ENCODE assay signal across 1 cellular context in genomic region chr9:95875305-95876137, GRCh38.
TF ChIP-seq lines count a peak whose summit lies in the region.

Gene ERCC6L2 (plus strand): TSS chr9:95875691. CDS start chr9:95876039, 348 bp downstream.

TF ChIP-seq in HEK293, 187 proteins besides CTCF, POLR2A, EP300 and RAD21 (continued from another document and continues in another):
- TF ChIP-seq PRDM2 (tag by site-specific recombination; IDR thresholded peaks at IDR 0.05; ENCODE audit: borderline replicate concordance) (no peak), ZNF621 (tag by site-specific recombination; IDR thresholded peaks at IDR 0.05) (no peak), YY1 (tag by site-specific recombination; IDR thresholded peaks at IDR 0.05) (peak; percentile 93), ZNF747 (tag by site-specific recombination; IDR thresholded peaks at IDR 0.05) (no peak), ZNF366 (tag by site-specific recombination; conservative IDR thresholded peaks at IDR 0.05) (no peak), ZNF501 (tag by site-specific recombination; IDR thresholded peaks at IDR 0.05) (peak; percentile 87), ZNF510 (tag by site-specific recombination; IDR thresholded peaks at IDR 0.05; ENCODE audit: insufficient replicate concordance) (no peak), ZNF561 (tag by site-specific recombination; IDR thresholded peaks at IDR 0.05; ENCODE audit: borderline replicate concordance) (peak; percentile 20; the same call in 1 of the 2 replicates), ZNF335 (tag by site-specific recombination; conservative IDR thresholded peaks at IDR 0.05) (peak; percentile 71), TSHZ1 (tag by site-specific recombination; IDR thresholded peaks at IDR 0.05; ENCODE audit: borderline replicate concordance) (no peak), ZNF423 (tag by site-specific recombination; IDR thresholded peaks at IDR 0.05) (no peak), ZNF324 (tag by site-specific recombination; IDR thresholded peaks at IDR 0.05) (peak; percentile 78), ZNF132 (tag by site-specific recombination; IDR thresholded peaks at IDR 0.05; ENCODE audit: borderline replicate concordance) (no peak), SP2 (tag by site-specific recombination; IDR thresholded peaks at IDR 0.05) (peak; percentile 67), GLI4 (tag by site-specific recombination; IDR thresholded peaks at IDR 0.05) (no peak), ZNF26 (tag by site-specific recombination; IDR thresholded peaks at IDR 0.05) (no peak), ZNF121 (tag by site-specific recombination; IDR thresholded peaks at IDR 0.05) (0 out of 2 replicates have a peak, but pooled peaks have one; percentile 42), TRIM28 (IDR thresholded peaks at IDR 0.05; ENCODE audit: borderline replicate concordance, low read length) (peak; percentile 90), ZNF138 (tag by site-specific recombination; IDR thresholded peaks at IDR 0.05; ENCODE audit: borderline replicate concordance) (no peak), ZNF518A (tag by site-specific recombination; conservative IDR thresholded peaks at IDR 0.05; ENCODE audit: low read depth) (peak; percentile 75), ZNF585B (tag by site-specific recombination; IDR thresholded peaks at IDR 0.05) (0 out of 2 replicates have a peak, but pooled peaks have one; percentile 6), ZNF169 (tag by site-specific recombination; IDR thresholded peaks at IDR 0.05) (no peak), ZSCAN16 (tag by site-specific recombination; IDR thresholded peaks at IDR 0.05) (0 out of 2 replicates have a peak, but pooled peaks have one; percentile 40), ZNF2 (tag by site-specific recombination; IDR thresholded peaks at IDR 0.05) (peak; percentile 32), MYNN (tag by site-specific recombination; IDR thresholded peaks at IDR 0.05; ENCODE audit: borderline replicate concordance) (no peak), AEBP2 (tag by site-specific recombination; IDR thresholded peaks at IDR 0.05; ENCODE audit: borderline replicate concordance) (no peak), ZNF214 (tag by site-specific recombination; IDR thresholded peaks at IDR 0.05; ENCODE audit: borderline replicate concordance) (no peak), ZBTB8A (tag by site-specific recombination; IDR thresholded peaks at IDR 0.05) (peak; percentile 36; the same call in 1 of the 2 replicates), ZNF473 (tag by site-specific recombination; IDR thresholded peaks at IDR 0.05) (no peak), ZFHX2 (tag by site-specific recombination; conservative IDR thresholded peaks at IDR 0.05) (peak; percentile 75), RBAK (tag by site-specific recombination; IDR thresholded peaks at IDR 0.05) (no peak), HOXA7 (CRISPR knock-in tag; IDR thresholded peaks at IDR 0.05; ENCODE audit: borderline replicate concordance) (no peak), ZNF292 (tag by site-specific recombination; IDR thresholded peaks at IDR 0.05; ENCODE audit: borderline replicate concordance, low read depth) (no peak), GLIS1 (tag by site-specific recombination; IDR thresholded peaks at IDR 0.05) (no peak), GLIS2 (tag by site-specific recombination; IDR thresholded peaks at IDR 0.05) (peak; percentile 84), ZNF610 (tag by site-specific recombination; IDR thresholded peaks at IDR 0.05; ENCODE audit: borderline replicate concordance) (peak; percentile 36; the same call in 1 of the 2 replicates), HOXD13 (CRISPR knock-in tag; IDR thresholded peaks at IDR 0.05; ENCODE audit: borderline replicate concordance) (peak; percentile 72; the same call in 1 of the 2 replicates), ZNF529 (tag by site-specific recombination; IDR thresholded peaks at IDR 0.05; ENCODE audit: insufficient replicate concordance) (no peak), SCRT2 (tag by site-specific recombination; IDR thresholded peaks at IDR 0.05) (0 out of 2 replicates have a peak, but pooled peaks have one; percentile 22), ZNF37A (tag by site-specific recombination; IDR thresholded peaks at IDR 0.05) (no peak), ZBTB17 (tag by site-specific recombination; IDR thresholded peaks at IDR 0.05) (peak; percentile 90), ZNF555 (tag by site-specific recombination; conservative IDR thresholded peaks at IDR 0.05) (no peak), ZNF155 (tag by site-specific recombination; IDR thresholded peaks at IDR 0.05) (no peak)
- TF ChIP-seq, protein P1, sequence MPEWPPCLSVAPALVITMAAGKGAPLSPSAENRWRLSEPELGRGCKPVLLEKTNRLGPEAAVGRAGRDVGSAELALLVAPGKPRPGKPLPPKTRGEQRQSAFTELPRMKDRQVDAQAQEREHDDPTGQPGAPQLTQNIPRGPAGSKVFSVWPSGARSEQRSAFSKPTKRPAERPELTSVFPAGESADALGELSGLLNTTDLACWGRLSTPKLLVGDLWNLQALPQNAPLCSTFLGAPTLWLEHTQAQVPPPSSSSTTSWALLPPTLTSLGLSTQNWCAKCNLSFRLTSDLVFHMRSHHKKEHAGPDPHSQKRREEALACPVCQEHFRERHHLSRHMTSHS (tag by site-specific recombination; IDR thresholded peaks at IDR 0.05): no peak
- TF ChIP-seq, protein P2, sequence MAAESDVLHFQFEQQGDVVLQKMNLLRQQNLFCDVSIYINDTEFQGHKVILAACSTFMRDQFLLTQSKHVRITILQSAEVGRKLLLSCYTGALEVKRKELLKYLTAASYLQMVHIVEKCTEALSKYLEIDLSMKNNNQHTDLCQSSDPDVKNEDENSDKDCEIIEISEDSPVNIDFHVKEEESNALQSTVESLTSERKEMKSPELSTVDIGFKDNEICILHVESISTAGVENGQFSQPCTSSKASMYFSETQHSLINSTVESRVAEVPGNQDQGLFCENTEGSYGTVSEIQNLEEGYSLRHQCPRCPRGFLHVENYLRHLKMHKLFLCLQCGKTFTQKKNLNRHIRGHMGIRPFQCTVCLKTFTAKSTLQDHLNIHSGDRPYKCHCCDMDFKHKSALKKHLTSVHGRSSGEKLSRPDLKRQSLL (tag by site-specific recombination; IDR thresholded peaks at IDR 0.05): peak; percentile 75
